ENCODE assay signal across 8 cellular contexts in genomic region chr1:89198500-89199072, GRCh38. TPM values are rescaled to one million over a fixed set of nuclear protein-coding genes. Genes with fewer than 3 reads are reported as not detected.
DNase-seq lines count a peak whose midpoint lies in the region; ATAC-seq and TF ChIP-seq lines count a peak whose summit lies in the region.

Gene GBP4 (minus strand): TSS chr1:89198942. CDS start chr1:89198834, 108 bp downstream.

- peak within 1 kb of the TSS; percentile 94 for H3K4me3 Mint-ChIP-seq in natural killer cell treated with Interleukin-12 subunit alpha and Interleukin-12 subunit beta and Interleukin-15 and Interleukin-18, amount 100 ng/mL, for 72 hours

- peak; percentile 8 for DNase-seq in AG09309 (ENCODE audit: low read depth)
- DNase-seq in HT-29 (ENCODE audit: low spot score), result peak; percentile 38
- peak; percentile 25 for DNase-seq in epithelial cell of esophagus (ENCODE audit: low read depth)
- DNase-seq in natural killer cell treated with Interleukin-12 subunit alpha and Interleukin-12 subunit beta and Interleukin-15 and Interleukin-18, amount 100 ng/mL, for 72 hours (ENCODE audit: low spot score), result peak; percentile 76

- peaks cover 39% of the 10 kb centered on the region for H3K36me3 Mint-ChIP-seq in natural killer cell treated with Interleukin-12 subunit alpha and Interleukin-12 subunit beta and Interleukin-15 and Interleukin-18, amount 100 ng/mL, for 72 hours

- H3K36me3 ChIP-seq in subcutaneous abdominal adipose tissue (ENCODE audit: control insufficient read depth in 5 of 5, insufficient read depth in 5 of 5, low read length in 5 of 5), result peaks cover 0 to 8% (median under 1%) of the 10 kb centered on the region in 5 donors

- no peak for TF ChIP-seq CTCF in AG09309 (IDR thresholded peaks at IDR 0.05; ENCODE audit: control insufficient read depth, insufficient read depth, low read depth, low read length, missing control alignments)
- TF ChIP-seq CTCF in epithelial cell of esophagus (IDR thresholded peaks at IDR 0.05; ENCODE audit: insufficient read depth, low read depth, low read length, missing control alignments), result no peak

- peak within 1 kb of the TSS in 4 of 5 donors; percentile 68 to 90 (median 80) for H3K9ac ChIP-seq in subcutaneous abdominal adipose tissue (ENCODE audit: low read length in 5 of 5)

- H3K9me3 Mint-ChIP-seq in natural killer cell treated with Interleukin-12 subunit alpha and Interleukin-12 subunit beta and Interleukin-15 and Interleukin-18, amount 100 ng/mL, for 72 hours, result no peaks in the 10 kb centered on the region

- H3K27ac Mint-ChIP-seq in natural killer cell treated with Interleukin-12 subunit alpha and Interleukin-12 subunit beta and Interleukin-15 and Interleukin-18, amount 100 ng/mL, for 72 hours, result peak within 1 kb of the TSS; percentile 99 to 100

- ATAC-seq in GM19372 (IDR thresholded peaks at IDR 0.05; ENCODE audit: low read depth, unreplicated experiment) (peak; percentile 44), HG02840 (IDR thresholded peaks at IDR 0.05; ENCODE audit: low FRiP score, unreplicated experiment) (no peak)
- ATAC-seq in natural killer cell treated with Interleukin-12 subunit alpha and Interleukin-12 subunit beta and Interleukin-15 and Interleukin-18, amount 100 ng/mL, for 72 hours, result peak; percentile 81 to 92

- H3K4me1 ChIP-seq in subcutaneous abdominal adipose tissue (ENCODE audit: control insufficient read depth in 5 of 5, insufficient read depth in 5 of 5, low read length in 5 of 5), result peaks cover 0 to 36% (median 14%) of the 10 kb centered on the region in 5 donors

- CTCF ChIA-PET in activated CD8-positive, alpha-beta memory T cell treated with anti-CD3 and anti-CD28 coated beads for 36 hours (lab: Charles Lee), result interaction anchor here (0.5 to 1.4 kb wide), 6 partner anchors 60 to 182 kb away, joined by 3 read pairs; no protein-coding TSS in a partner anchor

- POLR2A ChIA-PET in activated CD8-positive, alpha-beta memory T cell treated with anti-CD3 and anti-CD28 coated beads for 36 hours (lab: Charles Lee), result interaction anchor here (0.7 to 1.8 kb wide), 6 partner anchors 72 to 178 kb away, joined by 3 to 11 read pairs (median 4); partner anchors contain the start of gene GBP5

- peak within 1 kb of the TSS; percentile 38 for H3K4me3 ChIP-seq in AG09309 (ENCODE audit: control insufficient read depth, low read depth, low read length)
- peak within 1 kb of the TSS; percentile 32 for H3K4me3 ChIP-seq in epithelial cell of esophagus (ENCODE audit: low read length)
- H3K4me3 ChIP-seq in subcutaneous abdominal adipose tissue (ENCODE audit: low read depth in 1 of 5, low read length in 5 of 5), result peak within 1 kb of the TSS; percentile 62 to 94 (median 85)

- H3K4me1 Mint-ChIP-seq in natural killer cell treated with Interleukin-12 subunit alpha and Interleukin-12 subunit beta and Interleukin-15 and Interleukin-18, amount 100 ng/mL, for 72 hours (ENCODE audit: low read depth in 2 of 2), result peaks cover 63 to 84% of the 10 kb centered on the region in 2 donors

- H3K27me3 ChIP-seq in subcutaneous abdominal adipose tissue (ENCODE audit: control insufficient read depth in 5 of 5, insufficient read depth in 4 of 5, low read length in 5 of 5), result no peaks in the 10 kb centered on the region

- H3K9me3 ChIP-seq in subcutaneous abdominal adipose tissue (ENCODE audit: control insufficient read depth in 5 of 5, low read length in 5 of 5), result no peaks in the 10 kb centered on the region

- H3K27me3 Mint-ChIP-seq in natural killer cell treated with Interleukin-12 subunit alpha and Interleukin-12 subunit beta and Interleukin-15 and Interleukin-18, amount 100 ng/mL, for 72 hours, result no peaks in the 10 kb centered on the region

- peak within 1 kb of the TSS; percentile 76 for H3K27ac ChIP-seq in subcutaneous abdominal adipose tissue (ENCODE audit: low read depth, low read length)

RNA-seq across cellular contexts. Expression of gene GBP4, which starts in this region (rescaled TPM):
- total RNA-seq in HT-29 (2014; rRNA removed; shearing (Covaris generic)), result 0.23 and 0.47 TPM in 2 replicates
- total RNA-seq in activated CD8-positive, alpha-beta memory T cell treated with anti-CD3 and anti-CD28 coated beads for 36 hours, result 10 to 100 TPM; 24.4 to 31.4 TPM
- total RNA-seq in natural killer cell treated with Interleukin-12 subunit alpha and Interleukin-12 subunit beta and Interleukin-15 and Interleukin-18, amount 100 ng/mL, for 72 hours, result 100 to 1,000 TPM in 1 of 2 donors, 10 to 100 TPM in 1; 38.5 to 123 TPM

Comparison
In these comparisons a context has a peak if more than half of its experiments do, and no peak if none do; other contexts are left out.
1. RNA of gene GBP4 (total RNA-seq): 38.5 to 123 TPM in natural killer cell treated with Interleukin-12 subunit alpha and Interleukin-12 subunit beta and Interleukin-15 and Interleukin-18, amount 100 ng/mL, for 72 hours and 24.4 to 31.4 TPM in activated CD8-positive, alpha-beta memory T cell treated with anti-CD3 and anti-CD28 coated beads for 36 hours; 0.23 to 0.47 TPM in HT-29; every median in the first group is over 10 times any median in the second.
2. Peak in DNase-seq in HT-29; RNA of the gene not detected or under 1 TPM.
3. DNase-seq: peak in every context shown above with its lines; median percentile 76 in natural killer cell treated with Interleukin-12 subunit alpha and Interleukin-12 subunit beta and Interleukin-15 and Interleukin-18, amount 100 ng/mL, for 72 hours; 38 in HT-29; 25 in epithelial cell of esophagus; 8 in AG09309.
4. H3K4me3 ChIP-seq: peak in every context shown above with its lines; median percentile 85 in subcutaneous abdominal adipose tissue; 38 in AG09309; 32 in epithelial cell of esophagus.